ENCODE assay signal across 1 cellular context in genomic region chr10:80408198-80409085, GRCh38.
TF ChIP-seq lines count a peak whose summit lies in the region.

A gene with protein sequence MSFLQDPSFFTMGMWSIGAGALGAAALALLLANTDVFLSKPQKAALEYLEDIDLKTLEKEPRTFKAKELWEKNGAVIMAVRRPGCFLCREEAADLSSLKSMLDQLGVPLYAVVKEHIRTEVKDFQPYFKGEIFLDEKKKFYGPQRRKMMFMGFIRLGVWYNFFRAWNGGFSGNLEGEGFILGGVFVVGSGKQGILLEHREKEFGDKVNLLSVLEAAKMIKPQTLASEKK (plus strand): TSS chr10:80408551. CDS start chr10:80420468, 11,917 bp downstream.

TF ChIP-seq in HepG2, 621 proteins besides CTCF, POLR2A, EP300 and RAD21 (continued from another document and continues in another):
- peak; percentile 82 for TF ChIP-seq ZNF142 (CRISPR knock-in tag; IDR thresholded peaks at IDR 0.05)
- TF ChIP-seq, protein P1, sequence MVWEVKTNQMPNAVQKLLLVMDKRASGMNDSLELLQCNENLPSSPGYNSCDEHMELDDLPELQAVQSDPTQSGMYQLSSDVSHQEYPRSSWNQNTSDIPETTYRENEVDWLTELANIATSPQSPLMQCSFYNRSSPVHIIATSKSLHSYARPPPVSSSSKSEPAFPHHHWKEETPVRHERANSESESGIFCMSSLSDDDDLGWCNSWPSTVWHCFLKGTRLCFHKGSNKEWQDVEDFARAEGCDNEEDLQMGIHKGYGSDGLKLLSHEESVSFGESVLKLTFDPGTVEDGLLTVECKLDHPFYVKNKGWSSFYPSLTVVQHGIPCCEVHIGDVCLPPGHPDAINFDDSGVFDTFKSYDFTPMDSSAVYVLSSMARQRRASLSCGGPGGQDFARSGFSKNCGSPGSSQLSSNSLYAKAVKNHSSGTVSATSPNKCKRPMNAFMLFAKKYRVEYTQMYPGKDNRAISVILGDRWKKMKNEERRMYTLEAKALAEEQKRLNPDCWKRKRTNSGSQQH (CRISPR knock-in tag; IDR thresholded peaks at IDR 0.05; ENCODE audit: low read depth), result no peak
- peak; percentile 23; the same call in 1 of the 2 replicates for TF ChIP-seq RARA (CRISPR knock-in tag; IDR thresholded peaks at IDR 0.05)
- TF ChIP-seq YEATS4 (CRISPR knock-in tag; IDR thresholded peaks at IDR 0.05; ENCODE audit: borderline replicate concordance), result peak; percentile 73
- no peak for TF ChIP-seq NFIC (IDR thresholded peaks at IDR 0.05; ENCODE audit: low read length)
- no peak for TF ChIP-seq RNF2 (conservative IDR thresholded peaks at IDR 0.05; ENCODE audit: low read depth)
- TF ChIP-seq ZNF543 (CRISPR knock-in tag; IDR thresholded peaks at IDR 0.05), result 0 out of 2 replicates have a peak, but pooled peaks have one; percentile 34
- TF ChIP-seq PRPF4 (IDR thresholded peaks at IDR 0.05; ENCODE audit: low read depth, low read length, poor library complexity, severe bottlenecking), result no peak
- TF ChIP-seq ZNF564 (CRISPR knock-in tag; IDR thresholded peaks at IDR 0.05), result peak; percentile 89
- TF ChIP-seq, protein P2, sequence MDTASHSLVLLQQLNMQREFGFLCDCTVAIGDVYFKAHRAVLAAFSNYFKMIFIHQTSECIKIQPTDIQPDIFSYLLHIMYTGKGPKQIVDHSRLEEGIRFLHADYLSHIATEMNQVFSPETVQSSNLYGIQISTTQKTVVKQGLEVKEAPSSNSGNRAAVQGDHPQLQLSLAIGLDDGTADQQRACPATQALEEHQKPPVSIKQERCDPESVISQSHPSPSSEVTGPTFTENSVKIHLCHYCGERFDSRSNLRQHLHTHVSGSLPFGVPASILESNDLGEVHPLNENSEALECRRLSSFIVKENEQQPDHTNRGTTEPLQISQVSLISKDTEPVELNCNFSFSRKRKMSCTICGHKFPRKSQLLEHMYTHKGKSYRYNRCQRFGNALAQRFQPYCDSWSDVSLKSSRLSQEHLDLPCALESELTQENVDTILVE (CRISPR knock-in tag; IDR thresholded peaks at IDR 0.05), result peak; percentile 71; the same call in 1 of the 2 replicates
- peak; percentile 45; the same call in 1 of the 2 replicates for TF ChIP-seq SP4 (CRISPR knock-in tag; IDR thresholded peaks at IDR 0.05)
- TF ChIP-seq ATM (IDR thresholded peaks at IDR 0.05; ENCODE audit: borderline replicate concordance), result no peak
- TF ChIP-seq, protein P3, sequence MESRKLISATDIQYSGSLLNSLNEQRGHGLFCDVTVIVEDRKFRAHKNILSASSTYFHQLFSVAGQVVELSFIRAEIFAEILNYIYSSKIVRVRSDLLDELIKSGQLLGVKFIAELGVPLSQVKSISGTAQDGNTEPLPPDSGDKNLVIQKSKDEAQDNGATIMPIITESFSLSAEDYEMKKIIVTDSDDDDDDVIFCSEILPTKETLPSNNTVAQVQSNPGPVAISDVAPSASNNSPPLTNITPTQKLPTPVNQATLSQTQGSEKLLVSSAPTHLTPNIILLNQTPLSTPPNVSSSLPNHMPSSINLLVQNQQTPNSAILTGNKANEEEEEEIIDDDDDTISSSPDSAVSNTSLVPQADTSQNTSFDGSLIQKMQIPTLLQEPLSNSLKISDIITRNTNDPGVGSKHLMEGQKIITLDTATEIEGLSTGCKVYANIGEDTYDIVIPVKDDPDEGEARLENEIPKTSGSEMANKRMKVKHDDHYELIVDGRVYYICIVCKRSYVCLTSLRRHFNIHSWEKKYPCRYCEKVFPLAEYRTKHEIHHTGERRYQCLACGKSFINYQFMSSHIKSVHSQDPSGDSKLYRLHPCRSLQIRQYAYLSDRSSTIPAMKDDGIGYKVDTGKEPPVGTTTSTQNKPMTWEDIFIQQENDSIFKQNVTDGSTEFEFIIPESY (CRISPR knock-in tag; IDR thresholded peaks at IDR 0.05), result no peak
- TF ChIP-seq, protein P4, sequence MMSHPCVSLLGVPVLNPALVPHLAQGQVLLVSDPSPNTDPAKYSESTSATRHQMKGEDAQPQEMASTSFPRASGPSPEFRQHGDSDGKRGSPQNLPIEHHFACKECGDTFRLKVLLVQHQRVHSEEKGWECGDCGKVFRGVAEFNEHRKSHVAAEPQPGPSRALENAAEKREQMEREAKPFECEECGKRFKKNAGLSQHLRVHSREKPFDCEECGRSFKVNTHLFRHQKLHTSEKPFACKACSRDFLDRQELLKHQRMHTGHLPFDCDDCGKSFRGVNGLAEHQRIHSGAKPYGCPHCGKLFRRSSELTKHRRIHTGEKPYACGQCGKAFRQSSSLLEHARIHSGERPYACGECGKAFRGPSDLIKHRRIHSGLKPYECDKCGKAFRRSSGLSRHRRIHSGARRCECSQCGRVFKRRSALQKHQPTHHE (CRISPR knock-in tag; IDR thresholded peaks at IDR 0.05; ENCODE audit: borderline replicate concordance), result no peak; the same call in 1 of the 2 replicates
- no peak for TF ChIP-seq HMGA1 (CRISPR knock-in tag; conservative IDR thresholded peaks at IDR 0.05)
- TF ChIP-seq ATF1 (CRISPR knock-in tag; IDR thresholded peaks at IDR 0.05), result no peak
- TF ChIP-seq ZNF720 (CRISPR knock-in tag; IDR thresholded peaks at IDR 0.05), result no peak
- TF ChIP-seq MTERF4 (CRISPR knock-in tag; IDR thresholded peaks at IDR 0.05), result no peak
- TF ChIP-seq SKIL (CRISPR knock-in tag; IDR thresholded peaks at IDR 0.05; ENCODE audit: borderline replicate concordance), result peak; percentile 49; the same call in 1 of the 2 replicates
- TF ChIP-seq CREB1 (IDR thresholded peaks at IDR 0.05), result 0 out of 2 replicates have a peak, but pooled peaks have one; percentile 3
- no peak for TF ChIP-seq CREB1 (CRISPR knock-in tag; IDR thresholded peaks at IDR 0.05)
- peak; percentile 94 for TF ChIP-seq POLR2G (IDR thresholded peaks at IDR 0.05; ENCODE audit: low read depth, low read length)
- TF ChIP-seq TFE3 (CRISPR knock-in tag; IDR thresholded peaks at IDR 0.05), result peak; percentile 82
- TF ChIP-seq KDM5A (IDR thresholded peaks at IDR 0.05; ENCODE audit: borderline replicate concordance, low read length), result no peak
- TF ChIP-seq KAT2B (IDR thresholded peaks at IDR 0.05; ENCODE audit: borderline replicate concordance, low read depth, low read length), result no peak
- TF ChIP-seq RFXAP (CRISPR knock-in tag; IDR thresholded peaks at IDR 0.05; ENCODE audit: borderline replicate concordance), result peak; percentile 57; the same call in 1 of the 2 replicates
- peak; percentile 86; the same call in 1 of the 2 replicates for TF ChIP-seq MTF2 (CRISPR knock-in tag; IDR thresholded peaks at IDR 0.05; ENCODE audit: borderline replicate concordance)
- 0 out of 2 replicates have a peak, but pooled peaks have one; percentile 64 for TF ChIP-seq ZXDC (CRISPR knock-in tag; IDR thresholded peaks at IDR 0.05)
- TF ChIP-seq GFI1 (CRISPR knock-in tag; IDR thresholded peaks at IDR 0.05; ENCODE audit: borderline replicate concordance), result peak; percentile 5; the same call in 1 of the 2 replicates
- TF ChIP-seq ZSCAN21 (CRISPR knock-in tag; IDR thresholded peaks at IDR 0.05; ENCODE audit: borderline replicate concordance), result peak; percentile 59
- TF ChIP-seq ARID2 (CRISPR knock-in tag; IDR thresholded peaks at IDR 0.05; ENCODE audit: borderline replicate concordance), result no peak; the same call in 1 of the 2 replicates
- peak; percentile 81 for TF ChIP-seq HDAC1 (CRISPR knock-in tag; IDR thresholded peaks at IDR 0.05)
- TF ChIP-seq ZNF335 (CRISPR knock-in tag; IDR thresholded peaks at IDR 0.05), result peak; percentile 49; the same call in 1 of the 2 replicates
- TF ChIP-seq HMG20A (CRISPR knock-in tag; IDR thresholded peaks at IDR 0.05; ENCODE audit: borderline replicate concordance), result no peak
- peak; percentile 48; the same call in 1 of the 2 replicates for TF ChIP-seq MED13 (CRISPR knock-in tag; IDR thresholded peaks at IDR 0.05)
- TF ChIP-seq MZF1 (CRISPR knock-in tag; IDR thresholded peaks at IDR 0.05; ENCODE audit: borderline replicate concordance), result 0 out of 2 replicates have a peak, but pooled peaks have one; percentile 86
